Comparison of ENCODE assay signal across 1 cellular context in the genomic region with DNA sequence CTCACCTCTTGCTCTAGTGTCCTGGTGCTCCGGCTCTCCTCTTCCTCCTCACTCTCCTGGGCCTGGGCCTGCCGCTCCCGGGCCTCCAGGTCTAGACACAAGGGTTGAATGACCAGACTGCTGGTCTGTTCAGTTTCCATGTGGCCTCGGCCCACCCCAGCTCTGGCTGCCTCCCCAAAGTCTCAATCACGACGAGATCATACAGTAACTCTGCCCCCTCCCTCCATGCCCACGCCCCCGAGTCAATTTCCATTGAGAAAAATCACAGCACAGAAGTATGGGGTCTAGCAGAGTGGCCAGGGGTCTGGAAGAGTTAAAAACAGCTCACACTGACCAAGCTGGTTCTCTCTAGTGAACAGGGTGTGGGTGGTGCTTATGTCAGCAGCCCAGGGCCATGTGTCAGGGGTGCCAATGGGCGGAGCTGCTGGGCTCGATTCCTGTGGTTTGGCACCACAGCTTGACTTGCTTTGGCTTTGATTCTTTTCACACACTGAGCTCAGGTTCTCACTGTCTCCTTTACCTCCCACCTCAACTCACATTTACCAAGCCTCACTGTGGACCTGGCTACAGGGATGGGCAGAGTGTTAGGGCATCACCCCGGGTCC.
TF ChIP-seq lines count a peak whose summit lies in the region.

No MANE protein-coding gene starts in this region.

TF ChIP-seq in SK-N-SH treated with all-trans-retinoic acid at 6 μM for 48 hours, 23 proteins besides CTCF, POLR2A, EP300 and RAD21 (continued from another document):
- TF ChIP-seq, protein P1, sequence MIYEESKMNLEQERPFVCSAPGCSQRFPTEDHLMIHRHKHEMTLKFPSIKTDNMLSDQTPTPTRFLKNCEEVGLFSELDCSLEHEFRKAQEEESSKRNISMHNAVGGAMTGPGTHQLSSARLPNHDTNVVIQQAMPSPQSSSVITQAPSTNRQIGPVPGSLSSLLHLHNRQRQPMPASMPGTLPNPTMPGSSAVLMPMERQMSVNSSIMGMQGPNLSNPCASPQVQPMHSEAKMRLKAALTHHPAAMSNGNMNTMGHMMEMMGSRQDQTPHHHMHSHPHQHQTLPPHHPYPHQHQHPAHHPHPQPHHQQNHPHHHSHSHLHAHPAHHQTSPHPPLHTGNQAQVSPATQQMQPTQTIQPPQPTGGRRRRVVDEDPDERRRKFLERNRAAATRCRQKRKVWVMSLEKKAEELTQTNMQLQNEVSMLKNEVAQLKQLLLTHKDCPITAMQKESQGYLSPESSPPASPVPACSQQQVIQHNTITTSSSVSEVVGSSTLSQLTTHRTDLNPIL (CRISPR knock-in tag; IDR thresholded peaks at IDR 0.05; ENCODE audit: low read depth), result no peak
- TF ChIP-seq RARB (CRISPR knock-in tag; IDR thresholded peaks at IDR 0.05) (no peak), SNAI2 (CRISPR knock-in tag; IDR thresholded peaks at IDR 0.05) (no peak), BACH2 (CRISPR knock-in tag; IDR thresholded peaks at IDR 0.05; ENCODE audit: borderline replicate concordance) (no peak), GLIS3 (CRISPR knock-in tag; IDR thresholded peaks at IDR 0.05) (no peak), ZFP3 (CRISPR knock-in tag; IDR thresholded peaks at IDR 0.05) (no peak), TCF4 (CRISPR knock-in tag; IDR thresholded peaks at IDR 0.05; ENCODE audit: borderline replicate concordance) (no peak), ZNF8 (CRISPR knock-in tag; IDR thresholded peaks at IDR 0.05) (no peak), ISL1 (CRISPR knock-in tag; IDR thresholded peaks at IDR 0.05) (no peak), ZFP30 (CRISPR knock-in tag; IDR thresholded peaks at IDR 0.05) (no peak), ESRRG (CRISPR knock-in tag; IDR thresholded peaks at IDR 0.05) (no peak), OSR1 (CRISPR knock-in tag; IDR thresholded peaks at IDR 0.05) (no peak)
- TF ChIP-seq, protein P2, sequence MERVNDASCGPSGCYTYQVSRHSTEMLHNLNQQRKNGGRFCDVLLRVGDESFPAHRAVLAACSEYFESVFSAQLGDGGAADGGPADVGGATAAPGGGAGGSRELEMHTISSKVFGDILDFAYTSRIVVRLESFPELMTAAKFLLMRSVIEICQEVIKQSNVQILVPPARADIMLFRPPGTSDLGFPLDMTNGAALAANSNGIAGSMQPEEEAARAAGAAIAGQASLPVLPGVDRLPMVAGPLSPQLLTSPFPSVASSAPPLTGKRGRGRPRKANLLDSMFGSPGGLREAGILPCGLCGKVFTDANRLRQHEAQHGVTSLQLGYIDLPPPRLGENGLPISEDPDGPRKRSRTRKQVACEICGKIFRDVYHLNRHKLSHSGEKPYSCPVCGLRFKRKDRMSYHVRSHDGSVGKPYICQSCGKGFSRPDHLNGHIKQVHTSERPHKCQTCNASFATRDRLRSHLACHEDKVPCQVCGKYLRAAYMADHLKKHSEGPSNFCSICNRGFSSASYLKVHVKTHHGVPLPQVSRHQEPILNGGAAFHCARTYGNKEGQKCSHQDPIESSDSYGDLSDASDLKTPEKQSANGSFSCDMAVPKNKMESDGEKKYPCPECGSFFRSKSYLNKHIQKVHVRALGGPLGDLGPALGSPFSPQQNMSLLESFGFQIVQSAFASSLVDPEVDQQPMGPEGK (CRISPR knock-in tag; IDR thresholded peaks at IDR 0.05; ENCODE audit: borderline replicate concordance), result no peak
- TF ChIP-seq, protein P3, sequence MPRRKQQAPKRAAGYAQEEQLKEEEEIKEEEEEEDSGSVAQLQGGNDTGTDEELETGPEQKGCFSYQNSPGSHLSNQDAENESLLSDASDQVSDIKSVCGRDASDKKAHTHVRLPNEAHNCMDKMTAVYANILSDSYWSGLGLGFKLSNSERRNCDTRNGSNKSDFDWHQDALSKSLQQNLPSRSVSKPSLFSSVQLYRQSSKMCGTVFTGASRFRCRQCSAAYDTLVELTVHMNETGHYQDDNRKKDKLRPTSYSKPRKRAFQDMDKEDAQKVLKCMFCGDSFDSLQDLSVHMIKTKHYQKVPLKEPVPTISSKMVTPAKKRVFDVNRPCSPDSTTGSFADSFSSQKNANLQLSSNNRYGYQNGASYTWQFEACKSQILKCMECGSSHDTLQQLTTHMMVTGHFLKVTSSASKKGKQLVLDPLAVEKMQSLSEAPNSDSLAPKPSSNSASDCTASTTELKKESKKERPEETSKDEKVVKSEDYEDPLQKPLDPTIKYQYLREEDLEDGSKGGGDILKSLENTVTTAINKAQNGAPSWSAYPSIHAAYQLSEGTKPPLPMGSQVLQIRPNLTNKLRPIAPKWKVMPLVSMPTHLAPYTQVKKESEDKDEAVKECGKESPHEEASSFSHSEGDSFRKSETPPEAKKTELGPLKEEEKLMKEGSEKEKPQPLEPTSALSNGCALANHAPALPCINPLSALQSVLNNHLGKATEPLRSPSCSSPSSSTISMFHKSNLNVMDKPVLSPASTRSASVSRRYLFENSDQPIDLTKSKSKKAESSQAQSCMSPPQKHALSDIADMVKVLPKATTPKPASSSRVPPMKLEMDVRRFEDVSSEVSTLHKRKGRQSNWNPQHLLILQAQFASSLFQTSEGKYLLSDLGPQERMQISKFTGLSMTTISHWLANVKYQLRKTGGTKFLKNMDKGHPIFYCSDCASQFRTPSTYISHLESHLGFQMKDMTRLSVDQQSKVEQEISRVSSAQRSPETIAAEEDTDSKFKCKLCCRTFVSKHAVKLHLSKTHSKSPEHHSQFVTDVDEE (CRISPR knock-in tag; IDR thresholded peaks at IDR 0.05), result no peak
